In the genomic region with DNA sequence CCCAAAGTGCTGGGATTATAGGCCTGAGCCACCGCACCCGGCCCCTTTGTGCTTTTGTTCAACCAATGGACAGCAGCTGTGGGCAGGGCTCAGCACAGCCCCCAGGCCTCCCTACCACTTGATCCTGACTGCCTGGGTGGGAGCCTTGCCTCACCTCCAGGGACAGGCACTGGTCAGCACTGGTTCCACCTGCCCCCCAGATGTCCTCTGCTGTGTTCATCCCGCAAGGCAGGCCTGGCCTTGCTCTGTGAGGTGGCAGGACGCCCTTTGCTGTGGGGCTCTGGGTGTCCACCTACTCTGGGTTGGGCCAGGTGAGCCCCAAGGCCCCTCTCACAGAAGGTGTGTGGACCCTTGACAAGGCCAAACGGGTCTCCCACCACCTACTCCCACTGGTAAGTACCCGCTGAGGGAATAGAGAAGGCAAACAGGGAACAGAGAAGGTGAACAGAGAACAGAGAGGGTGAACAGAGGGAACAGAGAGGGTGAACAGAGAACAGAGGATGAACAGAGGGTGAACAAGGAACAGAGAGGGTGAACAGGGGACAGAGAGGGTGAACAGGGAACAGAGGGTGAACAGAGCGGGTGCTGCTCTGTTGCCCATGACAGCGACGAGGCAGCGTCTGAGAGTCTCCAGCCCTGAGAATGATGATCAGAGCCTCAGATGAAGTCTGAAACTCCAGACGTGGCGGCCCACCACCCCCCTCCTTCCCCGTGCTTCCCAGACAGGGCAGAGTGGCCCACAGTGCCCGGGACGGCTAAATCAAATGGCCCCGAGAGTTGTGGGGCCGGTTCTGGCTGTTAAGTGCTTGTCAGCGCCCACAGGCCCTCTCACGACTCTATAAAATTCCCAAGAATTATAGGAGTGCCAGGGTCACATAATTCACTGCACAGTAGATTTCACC, we compare ENCODE assay signal across 19 cellular contexts. TPM values are rescaled to one million over a fixed set of nuclear protein-coding genes. Genes with fewer than 3 reads are reported as not detected.
DNase-seq lines count a peak whose midpoint lies in the region; ATAC-seq and TF ChIP-seq lines count a peak whose summit lies in the region.
"Had no signal": no experiment of that assay in that cellular context is flagged by ENCODE, and none has a peak within 500 bp of the region (broad histone marks: within the 10 kb centered on the region; RNA-seq: fewer than 3 reads in every experiment).

No MANE protein-coding gene starts in this region.

- CTCF ChIA-PET in T-cell (lab: Charles Lee) = no interaction called here
- CTCF ChIA-PET in activated CD4-positive, alpha-beta T cell treated with anti-CD3 and anti-CD28 coated beads, Interleukin-2, amount 10 ng/mL, durations not matched to agents 7 days and 5 days (lab: Charles Lee) = no interaction called here

- POLR2A ChIA-PET in T-cell (lab: Charles Lee) = no interaction called here
- POLR2A ChIA-PET in activated CD4-positive, alpha-beta T cell treated with anti-CD3 and anti-CD28 coated beads, Interleukin-2, amount 10 ng/mL, durations not matched to agents 7 days and 5 days (lab: Charles Lee) = no interaction called here

- no peaks in the 10 kb centered on the region for H3K36me3 ChIP-seq in NT2/D1 (ENCODE audit: insufficient read depth, insufficient read length, low read length)
- H3K36me3 ChIP-seq: BE2C, Peyer's patch had no signal

- intact Hi-C loops in CD14-positive monocyte (cut with micrococcal nuclease) = no loop called here

- no peak overlapping the region for H3K4me3 ChIP-seq in NT2/D1 (ENCODE audit: insufficient read length, low read depth)
- H3K4me3 ChIP-seq: GM23338, Peyer's patch had no signal

- peaks cover 13% of the 10 kb centered on the region; the same call in 1 of the 2 replicates for H3K9me3 ChIP-seq in NT2/D1 (ENCODE audit: insufficient read depth, low read length)
- H3K9me3 ChIP-seq: BE2C, Peyer's patch had no signal

- H3K27me3 ChIP-seq in NT2/D1 (ENCODE audit: insufficient read depth, insufficient read length) = peaks cover 94% of the 10 kb centered on the region
- H3K27me3 ChIP-seq: Peyer's patch had no signal

- peak overlapping the region; percentile 21 for H3K9ac ChIP-seq in NT2/D1 (ENCODE audit: insufficient read length, low read depth)
- H3K9ac ChIP-seq: KMS-11 had no signal

- no peaks in the 10 kb centered on the region for H3K36me3 Mint-ChIP-seq in CD14-positive monocyte
- no peaks in the 10 kb centered on the region for H3K36me3 Mint-ChIP-seq in osteocyte (ENCODE audit: unreplicated experiment)
- no peaks in the 10 kb centered on the region for H3K36me3 Mint-ChIP-seq in T-cell
- no peaks in the 10 kb centered on the region for H3K36me3 Mint-ChIP-seq in activated CD4-positive, alpha-beta T cell treated with anti-CD3 and anti-CD28 coated beads, Interleukin-2, amount 10 ng/mL, durations not matched to agents 7 days and 5 days (ENCODE audit: low read depth)
- H3K36me3 Mint-ChIP-seq: CD8-positive, alpha-beta T cell had no signal

- no peak for ATAC-seq in T-cell (replicated peaks in 1 of 4)
- ATAC-seq: CD8-positive, alpha-beta T cell had no signal

- H3K4me1 Mint-ChIP-seq in CD14-positive monocyte = no peaks in the 10 kb centered on the region
- H3K4me1 Mint-ChIP-seq in osteocyte (ENCODE audit: unreplicated experiment) = peaks cover 3% of the 10 kb centered on the region
- H3K4me1 Mint-ChIP-seq in T-cell = no peaks in the 10 kb centered on the region
- H3K4me1 Mint-ChIP-seq in activated CD4-positive, alpha-beta T cell treated with anti-CD3 and anti-CD28 coated beads, Interleukin-2, amount 10 ng/mL, durations not matched to agents 7 days and 5 days = no peaks in the 10 kb centered on the region

- TF ChIP-seq CTCF in CD14-positive monocyte (IDR thresholded peaks at IDR 0.05) = no peak
- TF ChIP-seq CTCF in osteocyte (IDR thresholded peaks at IDR 0.05) = no peak

- H3K27me3 Mint-ChIP-seq in CD14-positive monocyte (ENCODE audit: low read depth in 3 of 3) (peaks cover 23 to 39% (median 24%) of the 10 kb centered on the region in 3 donors), osteocyte (ENCODE audit: unreplicated experiment) (peaks cover 24% of the 10 kb centered on the region), T-cell (peaks cover 29 to 39% of the 10 kb centered on the region in 2 donors)
- peaks cover 12% of the 10 kb centered on the region for H3K27me3 Mint-ChIP-seq in activated CD4-positive, alpha-beta T cell treated with anti-CD3 and anti-CD28 coated beads, Interleukin-2, amount 10 ng/mL, durations not matched to agents 7 days and 5 days

- H3K9me3 Mint-ChIP-seq in CD14-positive monocyte (peaks cover 2 to 13% (median 7%) of the 10 kb centered on the region in 7 donors), osteocyte (ENCODE audit: unreplicated experiment) (no peaks in the 10 kb centered on the region), T-cell (peaks cover 0 to 6% (median 4%) of the 10 kb centered on the region in 3 donors)
- H3K9me3 Mint-ChIP-seq in activated CD4-positive, alpha-beta T cell treated with anti-CD3 and anti-CD28 coated beads, Interleukin-2, amount 10 ng/mL, durations not matched to agents 7 days and 5 days = no peaks in the 10 kb centered on the region
- H3K9me3 Mint-ChIP-seq: CD8-positive, alpha-beta T cell had no signal

- no peak overlapping the region for H3K27ac Mint-ChIP-seq in CD14-positive monocyte
- no peak overlapping the region for H3K27ac Mint-ChIP-seq in osteocyte (ENCODE audit: unreplicated experiment)
- no peak overlapping the region for H3K27ac Mint-ChIP-seq in T-cell
- no peak overlapping the region for H3K27ac Mint-ChIP-seq in activated CD4-positive, alpha-beta T cell treated with anti-CD3 and anti-CD28 coated beads, Interleukin-2, amount 10 ng/mL, durations not matched to agents 7 days and 5 days
- H3K27ac Mint-ChIP-seq: CD8-positive, alpha-beta T cell; GM23338 had no signal

- no peak overlapping the region for H3K4me3 Mint-ChIP-seq in CD14-positive monocyte
- no peak overlapping the region for H3K4me3 Mint-ChIP-seq in osteocyte (ENCODE audit: unreplicated experiment)
- H3K4me3 Mint-ChIP-seq in T-cell = no peak overlapping the region
- H3K4me3 Mint-ChIP-seq in activated CD4-positive, alpha-beta T cell treated with anti-CD3 and anti-CD28 coated beads, Interleukin-2, amount 10 ng/mL, durations not matched to agents 7 days and 5 days = no peak overlapping the region
- H3K4me3 Mint-ChIP-seq: CD8-positive, alpha-beta T cell; GM23338 had no signal

- H3K4me1 ChIP-seq in NT2/D1 (ENCODE audit: insufficient read depth, insufficient read length) = peaks cover 45% of the 10 kb centered on the region
- H3K4me1 ChIP-seq: BE2C, Peyer's patch had no signal

- peak; percentile 28 for DNase-seq in CD14-positive monocyte (ENCODE audit: low spot score)
- no peak for DNase-seq in NT2/D1 (ENCODE audit: low read depth, low spot score)
- peak; percentile 9 for DNase-seq in iPS-NIHi7 (ENCODE audit: extremely low spot score)
- DNase-seq in osteocyte (ENCODE audit: extremely low spot score, unreplicated experiment) = peak; percentile 73
- DNase-seq in NCI-H2107 (lab: John Stamatoyannopoulos, UW) = no peak
- DNase-seq in T-cell = no peak
- DNase-seq in activated CD4-positive, alpha-beta T cell treated with anti-CD3 and anti-CD28 coated beads, Interleukin-2, amount 10 ng/mL, durations not matched to agents 7 days and 5 days = no peak
- DNase-seq: ACHN; BE2C; CD8-positive, alpha-beta T cell; DND-41; GDM1; NCI-H1092; NCI-H345; SHP77 treated with DMSO at 0.1 percent for 48 hours had no signal

RNA-seq across cellular contexts. Expression of a gene that starts 55.0 kb away (rescaled TPM):
- not detected for polyA plus RNA-seq in CD14-positive monocyte
- not detected in 2 replicates for total RNA-seq in osteocyte
- not detected for total RNA-seq in T-cell
- not detected for total RNA-seq in activated CD4-positive, alpha-beta T cell treated with anti-CD3 and anti-CD28 coated beads, Interleukin-2, amount 10 ng/mL, durations not matched to agents 7 days and 5 days
- total RNA-seq: CD8-positive, alpha-beta T cell; GM23338; MCF 10A; Peyer's patch had no signal
- polyA plus RNA-seq: GM23338 had no signal

Comparison
In these comparisons a context has a peak if more than half of its experiments do, and no peak if none do; other contexts are left out.
1. DNase-seq: peak in CD14-positive monocyte (single experiment), iPS-NIHi7 (single experiment) and osteocyte (single experiment); none in NT2/D1 (single experiment), NCI-H2107 (single experiment), T-cell (0 of 34) and activated CD4-positive, alpha-beta T cell treated with anti-CD3 and anti-CD28 coated beads, Interleukin-2, amount 10 ng/mL, durations not matched to agents 7 days and 5 days (single experiment).